Comparison of ENCODE assay signal across 8 cellular contexts in genomic region chr19:13850910-13851753, GRCh38. TPM values are rescaled to one million over a fixed set of nuclear protein-coding genes. Genes with fewer than 3 reads are reported as not detected.
DNase-seq lines count a peak whose midpoint lies in the region; ATAC-seq and TF ChIP-seq lines count a peak whose summit lies in the region.

No MANE protein-coding gene starts in this region.

- no peaks in the 10 kb centered on the region for H3K27me3 ChIP-seq in RWPE2 (ENCODE audit: insufficient read depth, poor library complexity, severe bottlenecking)

- H3K4me3 ChIP-seq in RWPE2 (ENCODE audit: severe bottlenecking) = peak overlapping the region; percentile 17

- intact Hi-C loops in cardiac septum (cut with DNase I) = no loop called here

- H3K4me1 ChIP-seq in RWPE2 (ENCODE audit: insufficient read depth, poor library complexity, severe bottlenecking) = peaks cover 47% of the 10 kb centered on the region

- DNase-seq in ELR (ENCODE audit: low read depth) (peak; percentile 98), RWPE2 (ENCODE audit: low spot score) (peak; percentile 93), amniotic stem cell (lab: John Stamatoyannopoulos, UW) (peak; percentile 73), cardiac septum (ENCODE audit: low spot score) (peak; percentile 91), pons (ENCODE audit: low spot score) (peak; percentile 56), NCI-H1092 (lab: John Stamatoyannopoulos, UW) (no peak)

- peak overlapping the region; percentile 98 for H3K27ac ChIP-seq in RWPE2 (ENCODE audit: poor library complexity, severe bottlenecking)

- TF ChIP-seq CTCF in RWPE2 (IDR thresholded peaks at IDR 0.05; ENCODE audit: poor library complexity, severe bottlenecking) = no peak

- H3K36me3 ChIP-seq in RWPE2 (ENCODE audit: low read depth) = no peaks in the 10 kb centered on the region

- peak; percentile 53 for ATAC-seq in RWPE2 (ENCODE audit: low read depth)
- ATAC-seq in GM21528 (IDR thresholded peaks at IDR 0.05; ENCODE audit: low FRiP score, unreplicated experiment) = no peak
- no peak for ATAC-seq in GM21619 (IDR thresholded peaks at IDR 0.05; ENCODE audit: unreplicated experiment)

- no peaks in the 10 kb centered on the region for H3K9me3 ChIP-seq in RWPE2 (ENCODE audit: severe bottlenecking)

RNA-seq across cellular contexts. Expression of gene NANOS3, which starts 25.8 kb away (rescaled TPM):
- 0.78 TPM for total RNA-seq in cardiac septum

RNA-seq across cellular contexts. Expression of gene BRME1, which starts 54.8 kb away (rescaled TPM):
- 0.35 TPM for total RNA-seq in cardiac septum

RNA-seq across cellular contexts. Expression of gene CC2D1A, which starts 54.9 kb away (rescaled TPM):
- total RNA-seq in cardiac septum = 19.5 TPM

RNA-seq across cellular contexts. Expression of gene ZSWIM4, which starts 55.9 kb away (rescaled TPM):
- total RNA-seq in cardiac septum = 3.9 TPM
